23 cellular contexts compared by ENCODE assay signal in genomic region chr19:27691991-27692390, GRCh38.
"Had no signal": no experiment of that assay in that cellular context is flagged by ENCODE, and none has a peak within 500 bp of the region (broad histone marks: within the 10 kb centered on the region; RNA-seq: fewer than 3 reads in every experiment).

No MANE protein-coding gene starts in this region.

- H3K9me3 ChIP-seq: MG63 had no signal

- H3K36me3 ChIP-seq: MG63 had no signal

- ATAC-seq: HepG2, Panc1, PC-3, SK-N-SH treated with all-trans-retinoic acid at 6 μM for 48 hours had no signal

- H3K27me3 ChIP-seq: MG63 had no signal

- H3K27ac ChIP-seq: RWPE1 had no signal

- DNase-seq: IMR-90; Karpas-422; KG1; MG63; NCI-H1092 treated with DMSO at 0.1 percent for 48 hours; NCI-H1436; NCI-H187; NCI-H2029; NCI-H2081 treated with DMSO at 0.1 percent for 48 hours; NCI-H2171; NCI-H226; NCI-H446; NCI-H510A; NCI-H524 treated with DMSO at 0.1 percent for 48 hours; NCI-H69; NCI-H774; NK-92 treated with Interleukin-12 subunit alpha and Interleukin-12 subunit beta, amount 100 ng/mL, for 24 hours; PC-3; SHP77 had no signal

- H3K4me3 ChIP-seq: MG63 had no signal
